29 cellular contexts compared by ENCODE assay signal in genomic region chr5:113382736-113383135, GRCh38. TPM values are rescaled to one million over a fixed set of nuclear protein-coding genes. Genes with fewer than 3 reads are reported as not detected.
A peak's percentile ranks its signal among the peaks of the same experiment; 100 is the strongest.
DNase-seq lines count a peak whose midpoint lies in the region; ATAC-seq, FAIRE-seq and TF ChIP-seq lines count a peak whose summit lies in the region.
"Had no signal": no experiment of that assay in that cellular context is flagged by ENCODE, and none has a peak within 500 bp of the region (broad histone marks: within the 10 kb centered on the region; RNA-seq: fewer than 3 reads in every experiment).

No MANE protein-coding gene starts in this region.

- H3K4me3 ChIP-seq in GM23248, result no peak overlapping the region
- H3K4me3 ChIP-seq in bronchial epithelial cell (ENCODE audit: low read depth, low read length), result no peak overlapping the region
- H3K4me3 ChIP-seq in CD8-positive, alpha-beta memory T cell (ENCODE audit: low read length), result no peak overlapping the region
- H3K4me3 ChIP-seq: cardiac muscle cell, K562, lung, prostate gland, thoracic aorta had no signal

- DNase-seq in GM23248 (peak; percentile 49), MV-4-11 (lab: John Stamatoyannopoulos, UW) (peak; percentile 27), bronchial epithelial cell (ENCODE audit: low read depth) (peak; percentile 80), lung microvascular endothelial cell (ENCODE audit: low read depth in 2 of 2) (peak; percentile 41 to 61), NCI-H2107 treated with DMSO at 0.1 percent for 48 hours (lab: John Stamatoyannopoulos, UW; ENCODE audit: unreplicated experiment) (no peak)
- no peak for DNase-seq in CD8-positive, alpha-beta memory T cell
- DNase-seq: activated CD8-positive, alpha-beta T cell treated with anti-CD3 and anti-CD28 coated beads for 36 hours; amniotic stem cell; DMS 273 treated with DMSO at 0.1 percent for 48 hours; foreskin melanocyte; hypothalamus; islet precursor cell; NCI-H2081; NCI-H524; RPMI8226; stimulated activated CD4-positive, alpha-beta T cell treated with anti-CD3 and anti-CD28 coated beads, Interleukin-1b, Interleukin-23, amount 100 ng/mL, for 48 hours; stimulated activated naive CD4-positive, alpha-beta T cell had no signal

- H3K4me3 Mint-ChIP-seq in CD8-positive, alpha-beta memory T cell, result no peak overlapping the region
- H3K4me3 Mint-ChIP-seq: activated CD8-positive, alpha-beta T cell treated with anti-CD3 and anti-CD28 coated beads for 36 hours had no signal

- no peak overlapping the region for H3K27ac ChIP-seq in GM23248
- no peak overlapping the region for H3K27ac ChIP-seq in CD8-positive, alpha-beta memory T cell (ENCODE audit: low read depth, low read length)
- H3K27ac ChIP-seq: cardiac muscle cell, prostate gland, thoracic aorta had no signal

- POLR2A ChIA-PET in CD8-positive, alpha-beta memory T cell (lab: Charles Lee), result no interaction called here

- H3K9ac ChIP-seq in GM23248, result no peak overlapping the region

- H2AFZ ChIP-seq in GM23248, result no peak overlapping the region

- no peak for ATAC-seq in GM21737 (IDR thresholded peaks at IDR 0.05; ENCODE audit: unreplicated experiment)
- no peak for ATAC-seq in GM19397 (IDR thresholded peaks at IDR 0.05; ENCODE audit: unreplicated experiment)
- ATAC-seq: activated CD4-positive, CD25-positive, alpha-beta regulatory T cell treated with anti-CD3 and anti-CD28 coated beads, Interleukin-2, amount 50 U/mL, for 24 hours; activated CD8-positive, alpha-beta T cell treated with anti-CD3 and anti-CD28 coated beads for 36 hours; K562 had no signal

- H3K9me2 ChIP-seq in GM23248 (ENCODE audit: insufficient read depth), result no peaks in the 10 kb centered on the region

- no peaks in the 10 kb centered on the region for H4K20me1 ChIP-seq in GM23248 (ENCODE audit: insufficient read depth)

- H3K27me3 ChIP-seq in GM23248 (replicated peaks; ENCODE audit: insufficient read depth) (no peaks in the 10 kb centered on the region), bronchial epithelial cell (ENCODE audit: control insufficient read depth, insufficient read depth, low read length) (no peaks in the 10 kb centered on the region)
- no peaks in the 10 kb centered on the region for H3K27me3 ChIP-seq in CD8-positive, alpha-beta memory T cell (ENCODE audit: insufficient read depth, low read length, poor library complexity, severe bottlenecking)
- H3K27me3 ChIP-seq: cardiac muscle cell had no signal

- no peaks in the 10 kb centered on the region for H3K9me3 ChIP-seq in GM23248 (ENCODE audit: low read depth)
- no peaks in the 10 kb centered on the region for H3K9me3 ChIP-seq in CD8-positive, alpha-beta memory T cell (ENCODE audit: low read length)
- H3K9me3 ChIP-seq: prostate gland, thoracic aorta had no signal

- no peak overlapping the region for H3K27ac Mint-ChIP-seq in CD8-positive, alpha-beta memory T cell
- H3K27ac Mint-ChIP-seq: activated CD8-positive, alpha-beta T cell treated with anti-CD3 and anti-CD28 coated beads for 36 hours had no signal

- H3K79me2 ChIP-seq in GM23248 (ENCODE audit: insufficient read depth), result no peaks in the 10 kb centered on the region

- in situ Hi-C loops in GM23248 (cut with MboI), result no loop called here

- no peak for FAIRE-seq in bronchial epithelial cell (lab: Jason Lieb, UNC)
- FAIRE-seq: G401.6, GM18507, K562 had no signal

- H3K36me3 ChIP-seq in GM23248 (ENCODE audit: low read depth) (no peaks in the 10 kb centered on the region), bronchial epithelial cell (ENCODE audit: control insufficient read depth, insufficient read depth, low read length) (peaks cover 3% of the 10 kb centered on the region)
- H3K36me3 ChIP-seq in CD8-positive, alpha-beta memory T cell (ENCODE audit: insufficient read depth, low read length), result no peaks in the 10 kb centered on the region
- H3K36me3 ChIP-seq: cardiac muscle cell, prostate gland, thoracic aorta had no signal

- CTCF ChIA-PET in CD8-positive, alpha-beta memory T cell (lab: Charles Lee), result interaction anchor here (0.6 kb wide), 1 partner anchor 133 kb away, joined by 3 read pairs; no protein-coding TSS in a partner anchor

- no peak for TF ChIP-seq CTCF in bronchial epithelial cell (IDR thresholded peaks at IDR 0.05; ENCODE audit: insufficient read depth, low read length, severe bottlenecking)

- peak overlapping the region; percentile 1 for H3K4me2 ChIP-seq in GM23248 (ENCODE audit: unreplicated experiment)

- peaks cover 17 to 28% (median 25%) of the 10 kb centered on the region in 3 donors for H3K4me1 Mint-ChIP-seq in CD8-positive, alpha-beta memory T cell

- H3K27me3 Mint-ChIP-seq in CD8-positive, alpha-beta memory T cell, result peaks cover 7 to 31% of the 10 kb centered on the region in 2 donors

- no peaks in the 10 kb centered on the region for H3F3A ChIP-seq in GM23248 (ENCODE audit: insufficient read depth)

- H3K36me3 Mint-ChIP-seq in CD8-positive, alpha-beta memory T cell, result peaks cover 0 to 4% (median 0%) of the 10 kb centered on the region in 3 donors

- H3K4me1 ChIP-seq in GM23248 (ENCODE audit: insufficient read depth), result peaks cover 19% of the 10 kb centered on the region
- peaks cover 20% of the 10 kb centered on the region for H3K4me1 ChIP-seq in CD8-positive, alpha-beta memory T cell (ENCODE audit: insufficient read depth, low read length)
- H3K4me1 ChIP-seq: prostate gland had no signal

- H3K9me3 Mint-ChIP-seq in CD8-positive, alpha-beta memory T cell, result no peaks in the 10 kb centered on the region
- H3K9me3 Mint-ChIP-seq: activated CD8-positive, alpha-beta T cell treated with anti-CD3 and anti-CD28 coated beads for 36 hours had no signal

- 68 to 80% methylated on average over 1 of the region's 1 CpG for WGBS in GM23248 (ENCODE audit: low coverage in 1 of 2, low lambda C conversion rate in 2 of 2, missing lambda C conversion rate in 2 of 2), 2 experiments

RNA-seq across cellular contexts. Expression of gene TSSK1B, which starts 52.1 kb away (rescaled TPM):
- not detected in 2 replicates for total RNA-seq in GM23248 (2014; rRNA removed; shearing (Covaris generic))
- not detected in 2 replicates for polyA plus RNA-seq in GM23248 (2016; fragmentation: Nextera tagmentation; extraction: Ambion mirVana)
- total RNA-seq in bronchial epithelial cell (0.26 TPM in 2 replicates), lung microvascular endothelial cell (not detected in 2 replicates)
- total RNA-seq in CD8-positive, alpha-beta memory T cell, result not detected
- polyA plus RNA-seq in CD8-positive, alpha-beta memory T cell, result not detected
- total RNA-seq: activated CD8-positive, alpha-beta T cell treated with anti-CD3 and anti-CD28 coated beads for 36 hours; dermis microvascular lymphatic vessel endothelial cell; K562; skeletal muscle tissue; thoracic aorta had no signal
- polyA plus RNA-seq: K562 had no signal

Comparison
In these comparisons a context has a peak if more than half of its experiments do, and no peak if none do; other contexts are left out.
1. DNase-seq: peak in GM23248 (single experiment), MV-4-11 (single experiment), bronchial epithelial cell (single experiment) and lung microvascular endothelial cell (2 of 2); none in NCI-H2107 treated with DMSO at 0.1 percent for 48 hours (single experiment) and CD8-positive, alpha-beta memory T cell (0 of 5).